29 cellular contexts compared by ENCODE assay signal in the genomic region with DNA sequence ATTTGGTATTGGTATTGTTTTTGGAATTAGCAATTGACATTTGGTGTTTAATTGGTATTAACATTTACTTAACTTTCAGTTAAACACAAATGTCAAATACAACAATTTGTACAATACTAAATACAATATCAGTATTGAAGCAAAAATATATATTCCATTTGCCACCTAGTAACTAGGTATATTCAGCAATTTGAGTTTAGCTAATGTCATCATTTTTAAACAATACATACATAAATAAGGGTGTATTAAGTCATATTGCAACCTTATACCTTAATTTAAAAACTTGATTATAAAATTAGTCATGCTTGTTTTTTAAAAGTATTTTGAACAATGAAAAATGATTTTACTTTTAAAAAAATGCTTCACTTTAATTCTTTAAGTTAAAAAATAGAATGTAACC.
"Had no signal": no experiment of that assay in that cellular context is flagged by ENCODE, and none has a peak within 500 bp of the region (broad histone marks: within the 10 kb centered on the region; RNA-seq: fewer than 3 reads in every experiment).

No MANE protein-coding gene starts in this region.

- H3K4me3 ChIP-seq: adrenal gland, body of pancreas, colonic mucosa, gastrocnemius medialis, heart left ventricle had no signal

- H3K27ac ChIP-seq: adrenal gland, body of pancreas, colonic mucosa, gastrocnemius medialis, heart left ventricle had no signal

- DNase-seq: activated CD4-positive, alpha-beta memory T cell treated with anti-CD3 and anti-CD28 coated beads for 36 hours; activated CD4-positive, alpha-beta T cell treated with anti-CD3 and anti-CD28 coated beads for 36 hours; activated CD4-positive, alpha-beta T cell treated with anti-CD3 and anti-CD28 coated beads, Interleukin-2, amount 10 ng/mL, durations not matched to agents 24 days and 14 days; activated CD4-positive, CD25-positive, alpha-beta regulatory T cell; activated CD4-positive, CD25-positive, alpha-beta regulatory T cell treated with anti-CD3 and anti-CD28 coated beads, Interleukin-2, amount 50 U/mL, for 72 hours; activated CD8-positive, alpha-beta memory T cell treated with anti-CD3 and anti-CD28 coated beads, Interleukin-2, amount 10 ng/mL, durations not matched to agents 7 days and 5 days; activated CD8-positive, alpha-beta memory T cell treated with anti-CD3 and anti-CD28 coated beads, Interleukin-2, amount 50 U/mL, for 4 hours; activated CD8-positive, alpha-beta T cell treated with anti-CD3 and anti-CD28 coated beads, Interleukin-2, amount 10 ng/mL, durations not matched to agents 7 days and 5 days; activated effector memory CD4-positive, alpha-beta T cell treated with anti-CD3 and anti-CD28 coated beads, Interleukin-2, amount 50 U/mL, for 16 hours; activated naive CD4-positive, alpha-beta T cell treated with anti-CD3 and anti-CD28 coated beads for 36 hours; activated naive CD8-positive, alpha-beta T cell treated with anti-CD3 and anti-CD28 coated beads for 36 hours; activated naive CD8-positive, alpha-beta T cell treated with anti-CD3 and anti-CD28 coated beads, Interleukin-2, amount 50 U/mL, for 24 hours; activated T-cell treated with anti-CD3 and anti-CD28 coated beads, Interleukin-2, amount 50 U/mL, for 1 hour; activated T-cell treated with anti-CD3 and anti-CD28 coated beads, Interleukin-2, amount 50 U/mL, for 48 hours; adrenal gland; amygdala; aorta; body of pancreas; caudate nucleus; colonic mucosa; effector CD8-positive, alpha-beta T cell; foreskin fibroblast; gastrocnemius medialis; glutamatergic neuron; heart left ventricle; T-helper 1 cell; T-helper 17 cell; T1000 had no signal

- H3K36me3 ChIP-seq: adrenal gland, colonic mucosa, gastrocnemius medialis had no signal

- H3K4me1 ChIP-seq: adrenal gland, body of pancreas, colonic mucosa, gastrocnemius medialis, heart left ventricle had no signal

- H3K9me3 ChIP-seq: adrenal gland, body of pancreas, colonic mucosa, gastrocnemius medialis, heart left ventricle had no signal

- ATAC-seq: activated CD4-positive, alpha-beta T cell treated with anti-CD3 and anti-CD28 coated beads for 36 hours; activated CD8-positive, alpha-beta memory T cell treated with anti-CD3 and anti-CD28 coated beads, Interleukin-2, amount 10 ng/mL, durations not matched to agents 7 days and 5 days; activated CD8-positive, alpha-beta T cell treated with anti-CD3 and anti-CD28 coated beads, Interleukin-2, amount 10 ng/mL, durations not matched to agents 7 days and 5 days; activated naive CD8-positive, alpha-beta T cell treated with anti-CD3 and anti-CD28 coated beads, Interleukin-2, amount 50 U/mL, for 24 hours; body of pancreas; esophagus mucosa; gastrocnemius medialis; heart left ventricle; T-helper 17 cell had no signal
